In the genomic region with DNA sequence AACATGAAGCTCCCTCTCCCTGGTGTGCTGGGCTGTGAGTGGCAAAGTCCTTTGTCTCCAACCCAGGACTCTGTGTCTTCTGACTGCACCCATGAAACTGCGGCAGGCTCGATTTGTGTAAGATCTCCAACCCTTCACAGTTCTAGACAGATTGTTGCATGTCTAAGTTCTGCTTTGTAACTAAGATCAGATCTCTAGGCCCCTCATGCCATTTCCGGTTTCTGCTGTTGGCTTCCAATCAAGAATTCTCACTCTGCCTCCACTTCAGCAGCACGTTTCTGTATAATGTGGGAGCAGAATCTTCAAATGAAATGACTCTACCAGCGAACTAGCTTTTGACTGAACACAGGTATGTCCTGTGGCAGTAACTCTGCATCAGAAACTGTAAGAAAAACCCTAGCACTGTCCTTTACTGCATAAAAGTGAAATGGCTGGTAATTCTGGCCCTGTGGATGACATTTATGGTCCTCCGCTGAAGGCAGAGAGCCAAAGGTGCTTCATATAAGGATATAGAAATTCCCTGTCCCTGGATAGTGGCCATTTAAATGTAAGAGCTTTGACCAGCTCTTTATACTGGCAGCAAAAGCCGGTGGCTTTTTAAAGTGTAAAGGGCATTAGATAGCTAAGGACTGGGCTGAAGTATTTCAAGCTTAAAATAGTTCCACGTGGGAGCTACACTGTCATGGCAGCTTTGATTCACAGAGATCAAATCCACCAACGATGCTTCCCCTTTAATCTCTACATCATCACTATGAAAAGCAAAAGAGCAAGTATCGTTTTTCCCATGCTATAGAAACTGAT, we compare ENCODE assay signal across 11 cellular contexts.
"Had no signal": no experiment of that assay in that cellular context is flagged by ENCODE, and none has a peak within 500 bp of the region (broad histone marks: within the 10 kb centered on the region; RNA-seq: fewer than 3 reads in every experiment).

No MANE protein-coding gene starts in this region.

- DNase-seq: activated CD4-positive, alpha-beta memory T cell treated with anti-CD3 and anti-CD28 coated beads for 36 hours; activated CD4-positive, alpha-beta T cell treated with anti-CD3 and anti-CD28 coated beads for 1 hour; activated gamma-delta T cell treated with Interleukin-2 at 50 U/mL for 16 hours; activated naive CD8-positive, alpha-beta T cell treated with anti-CD3 and anti-CD28 coated beads, Interleukin-2, amount 10 ng/mL, durations not matched to agents 7 days and 5 days; activated T-cell treated with anti-CD3 and anti-CD28 coated beads, Interleukin-2, amount 50 U/mL, for 4 hours; anterior cingulate cortex; esophagus squamous epithelium; gastrocnemius medialis; pancreas had no signal

- ATAC-seq: activated T-cell treated with anti-CD3 and anti-CD28 coated beads, Interleukin-2, amount 50 U/mL, for 4 hours; gastrocnemius medialis; pancreas had no signal

- H3K9me3 Mint-ChIP-seq: type B pancreatic cell had no signal

- H3K27me3 ChIP-seq: esophagus squamous epithelium, gastrocnemius medialis, pancreas had no signal

- H3K36me3 Mint-ChIP-seq: activated CD4-positive, alpha-beta memory T cell treated with anti-CD3 and anti-CD28 coated beads for 36 hours; activated naive CD8-positive, alpha-beta T cell treated with anti-CD3 and anti-CD28 coated beads, Interleukin-2, amount 10 ng/mL, durations not matched to agents 7 days and 5 days; type B pancreatic cell had no signal

- H3K9me3 ChIP-seq: esophagus squamous epithelium, gastrocnemius medialis, pancreas had no signal

- H3K4me3 Mint-ChIP-seq: activated CD4-positive, alpha-beta memory T cell treated with anti-CD3 and anti-CD28 coated beads for 36 hours; activated naive CD8-positive, alpha-beta T cell treated with anti-CD3 and anti-CD28 coated beads, Interleukin-2, amount 10 ng/mL, durations not matched to agents 7 days and 5 days; activated T-cell treated with anti-CD3 and anti-CD28 coated beads, Interleukin-2, amount 50 U/mL, for 4 hours; type B pancreatic cell had no signal

- H3K4me1 Mint-ChIP-seq: activated naive CD8-positive, alpha-beta T cell treated with anti-CD3 and anti-CD28 coated beads, Interleukin-2, amount 10 ng/mL, durations not matched to agents 7 days and 5 days had no signal

- H3K27ac ChIP-seq: esophagus squamous epithelium, gastrocnemius medialis, pancreas, skin epidermis had no signal

- H3K4me3 ChIP-seq: esophagus squamous epithelium, gastrocnemius medialis, pancreas, skin epidermis had no signal

- H3K4me1 ChIP-seq: esophagus squamous epithelium, gastrocnemius medialis, pancreas had no signal

- H3K27me3 Mint-ChIP-seq: activated CD4-positive, alpha-beta memory T cell treated with anti-CD3 and anti-CD28 coated beads for 36 hours; activated naive CD8-positive, alpha-beta T cell treated with anti-CD3 and anti-CD28 coated beads, Interleukin-2, amount 10 ng/mL, durations not matched to agents 7 days and 5 days had no signal

- H3K27ac Mint-ChIP-seq: activated CD4-positive, alpha-beta memory T cell treated with anti-CD3 and anti-CD28 coated beads for 36 hours; activated naive CD8-positive, alpha-beta T cell treated with anti-CD3 and anti-CD28 coated beads, Interleukin-2, amount 10 ng/mL, durations not matched to agents 7 days and 5 days; type B pancreatic cell had no signal

- H3K36me3 ChIP-seq: esophagus squamous epithelium, gastrocnemius medialis, pancreas had no signal
